In the genomic region with DNA sequence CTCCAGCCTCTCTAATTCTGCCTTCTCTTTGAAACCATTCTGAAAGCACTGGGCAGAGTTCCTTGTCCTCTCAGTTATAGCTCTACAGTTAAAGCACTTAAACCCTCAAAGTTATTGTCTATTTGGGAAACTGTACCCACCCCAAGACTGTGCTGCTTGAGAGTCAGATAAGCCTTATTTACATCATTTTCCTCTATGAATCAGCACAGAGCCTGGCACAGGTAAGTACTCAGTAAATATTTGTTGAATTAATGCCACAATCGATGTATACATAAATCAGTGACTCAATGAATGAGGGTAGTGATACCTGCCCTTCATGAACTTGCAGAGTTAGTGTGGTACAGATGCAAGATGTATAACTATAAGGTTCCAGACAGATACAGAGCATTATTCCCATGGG, we compare ENCODE assay signal across 19 cellular contexts.
"Had no signal": no experiment of that assay in that cellular context is flagged by ENCODE, and none has a peak within 500 bp of the region (broad histone marks: within the 10 kb centered on the region; RNA-seq: fewer than 3 reads in every experiment).

No MANE protein-coding gene starts in this region.

- DNase-seq: cerebellar nuclear complex; left colon; left ventricle myocardium superior; mesendoderm; naive thymus-derived CD4-positive, alpha-beta T cell; nephron progenitor cell; posterior cingulate gyrus; sigmoid colon; stimulated activated CD4-positive, alpha-beta T cell treated with anti-CD3 and anti-CD28 coated beads, Interleukin-2, amount 100 ng/mL, for 24 hours; stimulated activated CD4-positive, alpha-beta T cell treated with anti-CD3 and anti-CD28 coated beads, Interleukin-4, amount 100 ng/mL, for 4 hours; stimulated activated naive B cell treated with anti-CD40 and anti-IgM and Interleukin-4, amounts not matched to agents 10 μg/mL and 1 μg/mL and 100 μg/mL, for 72 hours; stimulated activated naive CD8-positive, alpha-beta T cell treated with anti-CD3 and anti-CD28 coated beads, Interleukin-15, amount 100 ng/mL, for 72 hours; substantia nigra; transverse colon had no signal

- H3K27me3 Mint-ChIP-seq: naive thymus-derived CD4-positive, alpha-beta T cell; stimulated activated naive CD8-positive, alpha-beta T cell treated with anti-CD3 and anti-CD28 coated beads, Interleukin-15, amount 100 ng/mL, for 72 hours had no signal

- H3K27ac ChIP-seq: esophagus muscularis mucosa, sigmoid colon, skin epidermis, thoracic aorta, transverse colon had no signal

- H3K27me3 ChIP-seq: esophagus muscularis mucosa, sigmoid colon, transverse colon had no signal

- ATAC-seq: left colon; left ventricle myocardium superior; naive thymus-derived CD4-positive, alpha-beta T cell; stimulated activated naive B cell treated with anti-CD40 and anti-IgM and Interleukin-4, amounts not matched to agents 10 μg/mL and 1 μg/mL and 100 μg/mL, for 72 hours; stimulated activated naive CD8-positive, alpha-beta T cell treated with anti-CD3 and anti-CD28 coated beads, Interleukin-15, amount 100 ng/mL, for 72 hours had no signal

- H3K9me3 ChIP-seq: sigmoid colon, thoracic aorta had no signal

- H3K4me3 ChIP-seq: esophagus muscularis mucosa, lung, sigmoid colon, skin epidermis, thoracic aorta, transverse colon had no signal

- H3K4me1 Mint-ChIP-seq: naive thymus-derived CD4-positive, alpha-beta T cell; stimulated activated naive CD8-positive, alpha-beta T cell treated with anti-CD3 and anti-CD28 coated beads, Interleukin-15, amount 100 ng/mL, for 72 hours had no signal

- H3K4me3 Mint-ChIP-seq: dendritic cell treated with granulocyte-macrophage colony-stimulating factor and Interleukin-4, amounts not matched to agents 40 ng/mL and 50 ng/mL, for 4 days; naive thymus-derived CD4-positive, alpha-beta T cell; nephron progenitor cell; stimulated activated naive B cell treated with anti-CD40 and anti-IgM and Interleukin-4, amounts not matched to agents 10 μg/mL and 1 μg/mL and 100 μg/mL, for 72 hours; stimulated activated naive CD8-positive, alpha-beta T cell treated with anti-CD3 and anti-CD28 coated beads, Interleukin-15, amount 100 ng/mL, for 72 hours had no signal

- H3K36me3 ChIP-seq: esophagus muscularis mucosa, sigmoid colon, thoracic aorta, transverse colon had no signal

- H3K27ac Mint-ChIP-seq: dendritic cell treated with granulocyte-macrophage colony-stimulating factor and Interleukin-4, amounts not matched to agents 40 ng/mL and 50 ng/mL, for 4 days; naive thymus-derived CD4-positive, alpha-beta T cell; nephron progenitor cell; stimulated activated naive CD8-positive, alpha-beta T cell treated with anti-CD3 and anti-CD28 coated beads, Interleukin-15, amount 100 ng/mL, for 72 hours had no signal

- H3K4me1 ChIP-seq: transverse colon had no signal
